Comparison of ENCODE assay signal across 8 cellular contexts in the genomic region with DNA sequence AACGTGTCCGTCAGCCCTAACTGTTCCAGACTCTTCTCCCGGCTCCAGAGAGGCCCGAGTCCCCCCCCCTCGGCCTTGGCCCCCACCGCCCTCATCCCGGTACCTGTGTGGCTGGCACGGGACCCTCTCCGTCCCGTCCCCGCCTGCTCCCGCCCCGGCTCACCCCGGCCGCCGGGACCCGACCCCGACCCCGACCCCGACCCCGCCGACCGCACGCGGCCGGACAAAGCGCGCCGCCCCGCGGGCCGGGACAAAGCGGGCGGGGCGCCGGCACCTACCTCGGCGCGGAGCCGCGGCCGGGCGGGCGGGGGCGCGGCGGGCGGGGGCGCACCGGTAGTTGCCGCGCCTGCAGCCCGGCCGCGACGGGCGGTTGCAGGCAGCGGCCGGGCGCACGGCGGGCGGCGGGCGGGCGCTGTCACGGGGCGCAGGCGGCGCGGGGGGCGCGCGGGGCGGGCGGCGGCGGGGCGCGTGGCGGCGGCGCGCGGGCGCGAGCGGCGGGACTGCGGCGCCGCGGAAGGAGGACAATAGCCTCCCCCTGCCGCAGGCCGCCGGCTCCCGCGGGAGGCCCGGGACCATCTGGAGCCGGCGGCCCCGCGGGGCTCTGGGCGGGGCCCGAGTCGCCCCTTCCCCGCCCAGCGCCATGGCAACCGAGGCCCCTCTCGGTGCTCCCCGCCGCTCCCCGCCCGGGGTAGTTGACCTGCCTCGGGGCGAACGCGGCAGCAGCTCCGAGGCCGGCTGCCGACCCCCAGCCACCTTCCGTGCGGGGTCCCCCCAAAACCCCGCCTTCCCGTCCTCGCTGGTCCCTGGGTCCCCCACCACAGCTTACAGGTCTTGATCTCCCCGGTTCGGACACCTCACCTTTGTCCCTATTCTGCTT. TPM values are rescaled to one million over a fixed set of nuclear protein-coding genes. Genes with fewer than 3 reads are reported as not detected.
DNase-seq lines count a peak whose midpoint lies in the region; ATAC-seq and TF ChIP-seq lines count a peak whose summit lies in the region.

No MANE protein-coding gene starts in this region.

- no peak for ATAC-seq in central memory CD8-positive, alpha-beta T cell (replicated peaks; ENCODE audit: extremely low read depth, poor library complexity, severe bottlenecking)
- ATAC-seq in GM21737 (IDR thresholded peaks at IDR 0.05; ENCODE audit: unreplicated experiment) (no peak), HG03095 (IDR thresholded peaks at IDR 0.05; ENCODE audit: unreplicated experiment) (no peak)

- H3K4me1 ChIP-seq in ES-I3 (ENCODE audit: insufficient read depth, low read length) (peaks cover 11% of the 10 kb centered on the region; the same call in 1 of the 2 replicates), MM.1S (ENCODE audit: low read length) (0 out of 2 replicates have a peak, but pooled peaks cover 3% of the 10 kb centered on the region), mesodermal cell (ENCODE audit: control insufficient read depth, insufficient read depth, low read length, poor library complexity, severe bottlenecking) (peaks cover 18% of the 10 kb centered on the region)

- H3K27ac Mint-ChIP-seq in central memory CD8-positive, alpha-beta T cell (ENCODE audit: low read depth), result peak overlapping the region; percentile 68

- WGBS in mesodermal cell (ENCODE audit: insufficient coverage in 2 of 2), 2 experiments, result 0% methylated on average over 63 to 76 of the region's 128 CpGs

- H3K9ac ChIP-seq in ES-I3 (ENCODE audit: low read depth, low read length) (peak overlapping the region; percentile 75), MM.1S (ENCODE audit: low read length) (no peak overlapping the region; the same call in 1 of the 2 replicates)

- H3K9me3 ChIP-seq in ES-I3 (ENCODE audit: control insufficient read depth, insufficient read depth, low read length) (no peaks in the 10 kb centered on the region), MM.1S (replicated peaks; ENCODE audit: insufficient read depth, low read length) (no peaks in the 10 kb centered on the region), mesodermal cell (ENCODE audit: control insufficient read depth, low read length) (no peaks in the 10 kb centered on the region)

- TF ChIP-seq CTCF in MM.1S (IDR thresholded peaks at IDR 0.05; ENCODE audit: low read length), result no peak

- H3K4me3 ChIP-seq in MM.1S (ENCODE audit: low read length) (peak overlapping the region; percentile 55), mesodermal cell (ENCODE audit: extremely low read depth, insufficient read depth, low read length, poor library complexity, severe bottlenecking) (peak overlapping the region; percentile 43)

- H3K4me1 Mint-ChIP-seq in central memory CD8-positive, alpha-beta T cell, result peaks cover 16% of the 10 kb centered on the region

- H3K27me3 Mint-ChIP-seq in central memory CD8-positive, alpha-beta T cell, result peaks cover 65% of the 10 kb centered on the region

- H3F3A ChIP-seq in MM.1S (ENCODE audit: insufficient read depth, low read length), result no peaks in the 10 kb centered on the region

- peaks cover 3% of the 10 kb centered on the region for H3K36me3 Mint-ChIP-seq in central memory CD8-positive, alpha-beta T cell (ENCODE audit: insufficient read depth)

- H3K4me2 ChIP-seq in MM.1S (ENCODE audit: low read depth, low read length), result peak overlapping the region; percentile 59; the same call in 1 of the 2 replicates

- H3K27ac ChIP-seq in MM.1S (ENCODE audit: low read length) (no peak overlapping the region), mesodermal cell (ENCODE audit: low read depth, low read length, severe bottlenecking) (no peak overlapping the region)

- H4K20me1 ChIP-seq in MM.1S (ENCODE audit: insufficient read depth, low read length), result no peaks in the 10 kb centered on the region

- H3K9me3 Mint-ChIP-seq in central memory CD8-positive, alpha-beta T cell, result no peaks in the 10 kb centered on the region

- H3K27me3 ChIP-seq in MM.1S (replicated peaks; ENCODE audit: insufficient read depth, low read length), result peaks cover 11% of the 10 kb centered on the region

- no peaks in the 10 kb centered on the region for H3K36me3 ChIP-seq in ES-I3 (ENCODE audit: insufficient read depth, low read length)
- H3K36me3 ChIP-seq in MM.1S (replicated peaks; ENCODE audit: insufficient read depth, low read length), result no peaks in the 10 kb centered on the region
- no peaks in the 10 kb centered on the region for H3K36me3 ChIP-seq in mesodermal cell (ENCODE audit: control insufficient read depth, insufficient read depth, low read length)

- DNase-seq in MM.1S, result no peak
- no peak for DNase-seq in central memory CD8-positive, alpha-beta T cell (ENCODE audit: low spot score in 2 of 2)
- DNase-seq in GDM1 (lab: John Stamatoyannopoulos, UW), result no peak
- DNase-seq in stimulated activated CD8-positive, alpha-beta memory T cell treated with anti-CD3 and anti-CD28 coated beads, Interleukin-4, amount 100 ng/mL, for 48 hours, result no peak

- H3K9me2 ChIP-seq in MM.1S (replicated peaks; ENCODE audit: insufficient read depth, low read length), result no peaks in the 10 kb centered on the region

- no peaks in the 10 kb centered on the region for H3K79me2 ChIP-seq in MM.1S (ENCODE audit: low read length)

- H3K4me3 Mint-ChIP-seq in central memory CD8-positive, alpha-beta T cell, result peak overlapping the region; percentile 77

- H2AFZ ChIP-seq in MM.1S (ENCODE audit: low read length), result peak overlapping the region; percentile 45; the same call in 1 of the 2 replicates

RNA-seq across cellular contexts. Expression of gene SPTBN2, which starts 0.9 kb away (rescaled TPM):
- 24.9 TPM for polyA plus RNA-seq in mesodermal cell (2013, experiment 1 of 2)
- polyA plus RNA-seq in mesodermal cell (2013, experiment 2 of 2), result 33.4 TPM

RNA-seq across cellular contexts. Expression of gene RBM4B, which starts 50.4 kb away (rescaled TPM):
- polyA plus RNA-seq in mesodermal cell (2013, experiment 1 of 2), result 21.7 TPM
- polyA plus RNA-seq in mesodermal cell (2013, experiment 2 of 2), result 25.5 TPM
